24 cellular contexts compared by ENCODE assay signal in genomic region chr12:29695026-29695425, GRCh38.
DNase-seq lines count a peak whose midpoint lies in the region; ATAC-seq and TF ChIP-seq lines count a peak whose summit lies in the region.
"Had no signal": no experiment of that assay in that cellular context is flagged by ENCODE, and none has a peak within 500 bp of the region (broad histone marks: within the 10 kb centered on the region; RNA-seq: fewer than 3 reads in every experiment).

No MANE protein-coding gene starts in this region.

- H3K79me1 ChIP-seq in IMR-90 (ENCODE audit: low read depth in 1 of 2, low read length in 2 of 2) (no peaks in the 10 kb centered on the region), mesenchymal stem cell (replicated peaks; ENCODE audit: low read length, poor library complexity, severe bottlenecking) (no peaks in the 10 kb centered on the region)

- H3K4ac ChIP-seq in IMR-90 (ENCODE audit: low read depth, low read length) (no peak overlapping the region), mesenchymal stem cell (ENCODE audit: low read depth in 1 of 2, low read length in 2 of 2) (no peak overlapping the region)

- H2BK12ac ChIP-seq in mesenchymal stem cell (ENCODE audit: low read length in 2 of 2), result no peak overlapping the region

- H2AFZ ChIP-seq in GM23248 (no peak overlapping the region), IMR-90 (replicated peaks; ENCODE audit: low read length, poor library complexity) (no peak overlapping the region), mesenchymal stem cell (ENCODE audit: low read depth, low read length) (no peak overlapping the region)

- intact Hi-C loops in IMR-90 (cut with micrococcal nuclease), result no loop called here

- H3K9ac ChIP-seq in GM23248 (no peak overlapping the region), IMR-90 (ENCODE audit: low read depth, low read length) (no peak overlapping the region), endodermal cell (ENCODE audit: extremely low read depth, low read length, poor library complexity, severe bottlenecking) (no peak overlapping the region), mesenchymal stem cell (ENCODE audit: low read length) (no peak overlapping the region)
- H3K9ac ChIP-seq: BLaER1 treated with 17β-estradiol and CSF1 and Interleukin-3, amounts not matched to agents 10 nM and 100 nM had no signal

- no peaks in the 10 kb centered on the region for H3K9me3 Mint-ChIP-seq in endodermal cell
- no peaks in the 10 kb centered on the region for H3K9me3 Mint-ChIP-seq in activated CD4-positive, alpha-beta T cell treated with anti-CD3 and anti-CD28 coated beads, Interleukin-2, amount 10 ng/mL, durations not matched to agents 7 days and 5 days
- H3K9me3 Mint-ChIP-seq: CD4-positive, alpha-beta T cell had no signal

- no peak overlapping the region for H3K4me3 ChIP-seq in GM23248
- no peak overlapping the region for H3K4me3 ChIP-seq in IMR-90 (ENCODE audit: insufficient read depth, low read depth, low read length)
- H3K4me3 ChIP-seq in endodermal cell (ENCODE audit: low read length), result no peak overlapping the region
- no peak overlapping the region for H3K4me3 ChIP-seq in mesenchymal stem cell (ENCODE audit: insufficient read depth in 1 of 2, low read depth in 1 of 2, low read length in 2 of 2)
- H3K4me3 ChIP-seq: BLaER1 treated with 17β-estradiol and CSF1 and Interleukin-3, amounts not matched to agents 10 nM and 100 nM had no signal

- no peaks in the 10 kb centered on the region for H3K36me3 ChIP-seq in GM23248 (ENCODE audit: low read depth)
- peaks cover 2% of the 10 kb centered on the region; the same call in 1 of the 2 replicates for H3K36me3 ChIP-seq in IMR-90 (ENCODE audit: control insufficient read depth, insufficient read depth, low read length)
- no peaks in the 10 kb centered on the region for H3K36me3 ChIP-seq in endodermal cell (ENCODE audit: control insufficient read depth, insufficient read depth, low read length)
- H3K36me3 ChIP-seq in mesenchymal stem cell (ENCODE audit: control insufficient read depth in 1 of 2, insufficient read depth in 2 of 2, low read depth in 1 of 2, low read length in 2 of 2), result peaks cover 0 to 6% of the 10 kb centered on the region in 2 experiments
- H3K36me3 ChIP-seq: BLaER1 treated with 17β-estradiol and CSF1 and Interleukin-3, amounts not matched to agents 10 nM and 100 nM had no signal

- in situ Hi-C loops in GM23248 (cut with MboI) (no loop called here), IMR-90 (cut with MboI; ENCODE audit: low sequenced_read_pairs) (no loop called here)

- no peaks in the 10 kb centered on the region for H3K9me1 ChIP-seq in IMR-90 (ENCODE audit: insufficient read depth, low read length)

- dilution Hi-C loops in IMR-90 (cut with HindIII; ENCODE audit: low sequenced_read_pairs, unreplicated experiment), result no loop called here

- H4K5ac ChIP-seq in IMR-90 (ENCODE audit: low read depth, low read length), result no peak overlapping the region

- H2BK20ac ChIP-seq in IMR-90 (ENCODE audit: low read depth, low read length), result no peak overlapping the region

- H3K27me3 ChIP-seq in GM23248 (replicated peaks; ENCODE audit: insufficient read depth), result no peaks in the 10 kb centered on the region
- no peaks in the 10 kb centered on the region for H3K27me3 ChIP-seq in IMR-90 (ENCODE audit: control insufficient read depth, insufficient read depth, low read length)
- no peaks in the 10 kb centered on the region for H3K27me3 ChIP-seq in endodermal cell (ENCODE audit: control insufficient read depth, insufficient read depth, low read length, poor library complexity, severe bottlenecking)
- no peaks in the 10 kb centered on the region for H3K27me3 ChIP-seq in mesenchymal stem cell (ENCODE audit: control insufficient read depth in 1 of 2, insufficient read depth in 1 of 2, low read length in 2 of 2)
- H3K27me3 ChIP-seq: BLaER1 treated with 17β-estradiol and CSF1 and Interleukin-3, amounts not matched to agents 10 nM and 100 nM had no signal

- H2AK9ac ChIP-seq in IMR-90 (replicated peaks; ENCODE audit: low read depth, low read length, poor library complexity), result no peak overlapping the region

- TF ChIP-seq RAD21 in IMR-90 (IDR thresholded peaks at IDR 0.05; ENCODE audit: low read length), result no peak

- H2BK120ac ChIP-seq in IMR-90 (ENCODE audit: low read depth, low read length) (no peak overlapping the region), mesenchymal stem cell (ENCODE audit: low read depth, low read length) (no peak overlapping the region)

- H2BK5ac ChIP-seq in IMR-90 (ENCODE audit: low read depth, low read length, poor library complexity, severe bottlenecking), result no peak overlapping the region
- H2BK5ac ChIP-seq in mesenchymal stem cell (ENCODE audit: low read depth, low read length, poor library complexity, severe bottlenecking), result no peak overlapping the region

- POLR2A ChIA-PET in IMR-90 (lab: Charles Lee; ENCODE audit: unreplicated experiment), result no interaction called here
- POLR2A ChIA-PET in activated CD4-positive, alpha-beta T cell treated with anti-CD3 and anti-CD28 coated beads, Interleukin-2, amount 10 ng/mL, durations not matched to agents 7 days and 5 days (lab: Charles Lee), result no interaction called here

- CTCF ChIA-PET in IMR-90 (lab: Yijun Ruan, JAX), result no interaction called here
- CTCF ChIA-PET in activated CD4-positive, alpha-beta T cell treated with anti-CD3 and anti-CD28 coated beads, Interleukin-2, amount 10 ng/mL, durations not matched to agents 7 days and 5 days (lab: Charles Lee), result no interaction called here

- TF ChIP-seq CTCF in IMR-90 (conservative IDR thresholded peaks at IDR 0.05; ENCODE audit: low read depth, low read length) (no peak), endodermal cell (conservative IDR thresholded peaks at IDR 0.05) (no peak)

- H3K36me3 Mint-ChIP-seq in endodermal cell (ENCODE audit: low read depth), result peaks cover 9% of the 10 kb centered on the region
- no peaks in the 10 kb centered on the region for H3K36me3 Mint-ChIP-seq in activated CD4-positive, alpha-beta T cell treated with anti-CD3 and anti-CD28 coated beads, Interleukin-2, amount 10 ng/mL, durations not matched to agents 7 days and 5 days (ENCODE audit: low read depth)

- no peak overlapping the region for H3K4me2 ChIP-seq in GM23248 (ENCODE audit: unreplicated experiment)
- H3K4me2 ChIP-seq in IMR-90 (ENCODE audit: low read depth, low read length), result no peak overlapping the region
- no peak overlapping the region for H3K4me2 ChIP-seq in mesenchymal stem cell (ENCODE audit: low read length, poor library complexity, severe bottlenecking)

- no peak for ATAC-seq in IMR-90 (ENCODE audit: low read depth)
- no peak for ATAC-seq in GM18909 (IDR thresholded peaks at IDR 0.05; ENCODE audit: poor library complexity, unreplicated experiment)
- ATAC-seq: HCT116 had no signal

- no peak overlapping the region for H3K23ac ChIP-seq in IMR-90 (ENCODE audit: low read depth, low read length)
- no peak overlapping the region for H3K23ac ChIP-seq in mesenchymal stem cell (ENCODE audit: low read length in 2 of 2)

- H4K91ac ChIP-seq in IMR-90 (ENCODE audit: insufficient read depth, low read depth, low read length), result no peak overlapping the region
- no peak overlapping the region for H4K91ac ChIP-seq in mesenchymal stem cell (ENCODE audit: low read length)

- H3K27ac ChIP-seq in GM23248, result no peak overlapping the region
- no peak overlapping the region for H3K27ac ChIP-seq in IMR-90 (ENCODE audit: insufficient read depth, low read length)
- H3K27ac ChIP-seq in endodermal cell (ENCODE audit: low read depth, low read length), result no peak overlapping the region
- H3K27ac ChIP-seq in mesenchymal stem cell (ENCODE audit: low read length, poor library complexity, severe bottlenecking), result no peak overlapping the region

- H3K18ac ChIP-seq in IMR-90 (ENCODE audit: low read depth, low read length) (no peak overlapping the region), mesenchymal stem cell (ENCODE audit: low read depth in 1 of 2, low read length in 2 of 2) (no peak overlapping the region)

- TF ChIP-seq POLR2A in IMR-90 (IDR thresholded peaks at IDR 0.05; ENCODE audit: low read depth, low read length), result no peak

- peak overlapping the region; percentile 0 for H3K27ac Mint-ChIP-seq in endodermal cell
- H3K27ac Mint-ChIP-seq in activated CD4-positive, alpha-beta T cell treated with anti-CD3 and anti-CD28 coated beads, Interleukin-2, amount 10 ng/mL, durations not matched to agents 7 days and 5 days, result no peak overlapping the region
- H3K27ac Mint-ChIP-seq: CD4-positive, alpha-beta T cell had no signal

- peak; percentile 19 for DNase-seq in GM23248
- no peak for DNase-seq in IMR-90
- no peak for DNase-seq in endodermal cell
- peak; percentile 43 for DNase-seq in mesenchymal stem cell
- no peak for DNase-seq in medulla oblongata (ENCODE audit: extremely low spot score)
- DNase-seq in activated CD4-positive, alpha-beta T cell treated with anti-CD3 and anti-CD28 coated beads, Interleukin-2, amount 10 ng/mL, durations not matched to agents 7 days and 5 days, result no peak
- no peak for DNase-seq in amniotic stem cell (lab: John Stamatoyannopoulos, UW)
- DNase-seq: AML-193; CD4-positive, alpha-beta T cell; COR-L47; DMS53; Kasumi-1; MV-4-11; NCI-H1105; NCI-H1436 treated with DMSO at 0.1 percent for 48 hours; NCI-H187 treated with DMSO at 0.1 percent for 48 hours; NCI-H2107; NCI-H446; NCI-H524 treated with DMSO at 0.1 percent for 48 hours; Right ventricle myocardium superior; RPMI8226 had no signal

- H2BK15ac ChIP-seq in IMR-90 (ENCODE audit: low read depth, low read length), result no peak overlapping the region
- H2BK15ac ChIP-seq in mesenchymal stem cell (ENCODE audit: low read depth, poor library complexity, severe bottlenecking), result no peak overlapping the region

- no peaks in the 10 kb centered on the region for H3K27me3 Mint-ChIP-seq in endodermal cell (ENCODE audit: insufficient read depth)
- peaks cover 5% of the 10 kb centered on the region for H3K27me3 Mint-ChIP-seq in activated CD4-positive, alpha-beta T cell treated with anti-CD3 and anti-CD28 coated beads, Interleukin-2, amount 10 ng/mL, durations not matched to agents 7 days and 5 days

- H3K56ac ChIP-seq in IMR-90 (ENCODE audit: extremely low read depth, insufficient read depth, low read length), result no peak overlapping the region

- no peaks in the 10 kb centered on the region for H3K9me2 ChIP-seq in GM23248 (ENCODE audit: insufficient read depth)

- peaks cover 29% of the 10 kb centered on the region for H3K4me1 Mint-ChIP-seq in endodermal cell
- H3K4me1 Mint-ChIP-seq in activated CD4-positive, alpha-beta T cell treated with anti-CD3 and anti-CD28 coated beads, Interleukin-2, amount 10 ng/mL, durations not matched to agents 7 days and 5 days, result no peaks in the 10 kb centered on the region

- H4K8ac ChIP-seq in IMR-90 (ENCODE audit: low read depth in 2 of 2, low read length in 2 of 2) (no peak overlapping the region), mesenchymal stem cell (ENCODE audit: low read length) (no peak overlapping the region)

- peaks cover 8% of the 10 kb centered on the region; the same call in 1 of the 2 replicates for H3K4me1 ChIP-seq in GM23248 (ENCODE audit: insufficient read depth)
- no peaks in the 10 kb centered on the region for H3K4me1 ChIP-seq in IMR-90 (ENCODE audit: control insufficient read depth, insufficient read depth, low read length)
- H3K4me1 ChIP-seq in endodermal cell (ENCODE audit: control insufficient read depth, insufficient read depth, low read length), result no peaks in the 10 kb centered on the region
- H3K4me1 ChIP-seq in mesenchymal stem cell (ENCODE audit: control insufficient read depth, insufficient read depth, low read depth, low read length), result peaks cover 5% of the 10 kb centered on the region

- no peaks in the 10 kb centered on the region for H3K79me2 ChIP-seq in GM23248 (ENCODE audit: insufficient read depth)

- H3K4me3 Mint-ChIP-seq in endodermal cell, result no peak overlapping the region
- no peak overlapping the region for H3K4me3 Mint-ChIP-seq in activated CD4-positive, alpha-beta T cell treated with anti-CD3 and anti-CD28 coated beads, Interleukin-2, amount 10 ng/mL, durations not matched to agents 7 days and 5 days
- H3K4me3 Mint-ChIP-seq: CD4-positive, alpha-beta T cell had no signal

- no TSS peak for BruUV-seq in IMR-90 (replicated peaks; lab: Mats Ljungman, UMichigan)

- 0 out of 2 replicates have a peak overlapping the region, but pooled peaks have one; percentile 25 for H3K14ac ChIP-seq in IMR-90 (replicated peaks; ENCODE audit: low read depth, low read length)
- H3K14ac ChIP-seq in mesenchymal stem cell (ENCODE audit: low read length in 2 of 2), result no peak overlapping the region

- H3K9me3 ChIP-seq in GM23248 (ENCODE audit: low read depth) (no peaks in the 10 kb centered on the region), IMR-90 (ENCODE audit: control insufficient read depth, insufficient read depth, low read length) (no peaks in the 10 kb centered on the region), endodermal cell (ENCODE audit: control insufficient read depth, low read length) (no peaks in the 10 kb centered on the region), mesenchymal stem cell (ENCODE audit: control insufficient read depth, low read length) (no peaks in the 10 kb centered on the region)

- H4K20me1 ChIP-seq in GM23248 (ENCODE audit: insufficient read depth), result no peaks in the 10 kb centered on the region
- no peaks in the 10 kb centered on the region for H4K20me1 ChIP-seq in IMR-90 (ENCODE audit: insufficient read depth, low read length)
- H4K20me1 ChIP-seq: BLaER1 treated with 17β-estradiol and CSF1 and Interleukin-3, amounts not matched to agents 10 nM and 100 nM had no signal

- H2AK5ac ChIP-seq in IMR-90 (ENCODE audit: low read depth, low read length) (no peak overlapping the region), mesenchymal stem cell (ENCODE audit: low read length, severe bottlenecking) (no peak overlapping the region)

- 78 to 79% methylated on average over 2 of the region's 2 CpGs for WGBS in GM23248 (ENCODE audit: low coverage in 1 of 2, low lambda C conversion rate in 2 of 2, missing lambda C conversion rate in 2 of 2), 2 experiments
- WGBS in IMR-90 (ENCODE audit: extremely low coverage in 2 of 2, insufficient read length in 1 of 2), 2 experiments, result no CpG with 5 or more reads among the region's 2 CpGs
- WGBS in endodermal cell (ENCODE audit: insufficient coverage in 1 of 2, insufficient read length in 1 of 2), 2 experiments, result 87 to 95% methylated on average over 2 of the region's 2 CpGs
- 94% methylated on average over 2 of the region's 2 CpGs for WGBS in mesenchymal stem cell

- H3F3A ChIP-seq in GM23248 (ENCODE audit: insufficient read depth), result no peaks in the 10 kb centered on the region

Comparison
In these comparisons a context has a peak if more than half of its experiments do, and no peak if none do; other contexts are left out.
1. DNase-seq: peak in GM23248 (single experiment) and mesenchymal stem cell (single experiment); none in IMR-90 (single experiment), endodermal cell (single experiment), medulla oblongata (single experiment), activated CD4-positive, alpha-beta T cell treated with anti-CD3 and anti-CD28 coated beads, Interleukin-2, amount 10 ng/mL, durations not matched to agents 7 days and 5 days (single experiment) and amniotic stem cell (single experiment).